Comparison of ENCODE assay signal across 8 cellular contexts in genomic region chr17:43714338-43715149, GRCh38. TPM values are rescaled to one million over a fixed set of nuclear protein-coding genes. Genes with fewer than 3 reads are reported as not detected.
DNase-seq lines count a peak whose midpoint lies in the region; ATAC-seq and TF ChIP-seq lines count a peak whose summit lies in the region.

No MANE protein-coding gene starts in this region.

- H3K4me1 ChIP-seq in SJCRH30 (0 out of 2 replicates have a peak, but pooled peaks cover 3% of the 10 kb centered on the region), smooth muscle cell (ENCODE audit: low read depth) (peaks cover 4% of the 10 kb centered on the region)

- H3K9me3 ChIP-seq in SJCRH30 (replicated peaks) (no peaks in the 10 kb centered on the region), smooth muscle cell (replicated peaks; ENCODE audit: low read depth) (no peaks in the 10 kb centered on the region)

- H3K27me3 Mint-ChIP-seq in activated CD4-positive, alpha-beta T cell treated with anti-CD3 and anti-CD28 coated beads for 36 hours, result peaks cover 37% of the 10 kb centered on the region

- H4K20me1 ChIP-seq in smooth muscle cell (ENCODE audit: low read depth), result no peaks in the 10 kb centered on the region

- peaks cover 4% of the 10 kb centered on the region for H3F3A ChIP-seq in smooth muscle cell (ENCODE audit: low read depth)

- peak overlapping the region; percentile 48 for H3K4me3 Mint-ChIP-seq in activated CD4-positive, alpha-beta T cell treated with anti-CD3 and anti-CD28 coated beads for 36 hours

- no peak for ATAC-seq in activated CD4-positive, alpha-beta T cell treated with anti-CD3 and anti-CD28 coated beads for 36 hours
- no peak for ATAC-seq in HG03280 (IDR thresholded peaks at IDR 0.05; ENCODE audit: unreplicated experiment)

- H3K36me3 Mint-ChIP-seq in activated CD4-positive, alpha-beta T cell treated with anti-CD3 and anti-CD28 coated beads for 36 hours (ENCODE audit: low read depth), result no peaks in the 10 kb centered on the region

- H3K4me2 ChIP-seq in smooth muscle cell, result peak overlapping the region; percentile 89

- H3K27ac ChIP-seq in SJCRH30 (no peak overlapping the region), smooth muscle cell (ENCODE audit: low read depth) (no peak overlapping the region)

- no peak overlapping the region for H3K27ac Mint-ChIP-seq in activated CD4-positive, alpha-beta T cell treated with anti-CD3 and anti-CD28 coated beads for 36 hours

- TF ChIP-seq CTCF in epithelial cell of esophagus (IDR thresholded peaks at IDR 0.05; ENCODE audit: insufficient read depth, low read depth, low read length, missing control alignments), result no peak
- TF ChIP-seq CTCF in smooth muscle cell (IDR thresholded peaks at IDR 0.05; ENCODE audit: borderline replicate concordance, insufficient read depth, poor library complexity, severe bottlenecking), result no peak

- H3K36me3 ChIP-seq in SJCRH30, result no peaks in the 10 kb centered on the region
- no peaks in the 10 kb centered on the region for H3K36me3 ChIP-seq in smooth muscle cell (ENCODE audit: low read depth)

- peaks cover 22% of the 10 kb centered on the region for H3K27me3 ChIP-seq in SJCRH30
- no peaks in the 10 kb centered on the region for H3K27me3 ChIP-seq in smooth muscle cell (ENCODE audit: low read depth)

- CTCF ChIA-PET in activated CD4-positive, alpha-beta T cell treated with anti-CD3 and anti-CD28 coated beads for 36 hours (lab: Charles Lee), result interaction anchor here (0.8 to 1.4 kb wide), 3 partner anchors 10 to 47 kb away, joined by 3 to 6 read pairs (median 5); no protein-coding TSS in a partner anchor

- H3K79me2 ChIP-seq in smooth muscle cell (ENCODE audit: low read depth), result no peaks in the 10 kb centered on the region

- WGBS in smooth muscle cell (ENCODE audit: low lambda C conversion rate), result 65% methylated on average over 6 of the region's 6 CpGs

- H3K4me3 ChIP-seq in SJCRH30, result peak overlapping the region; percentile 56
- no peak overlapping the region for H3K4me3 ChIP-seq in epithelial cell of esophagus (ENCODE audit: low read length)
- peak overlapping the region; percentile 50 for H3K4me3 ChIP-seq in smooth muscle cell

- POLR2A ChIA-PET in activated CD4-positive, alpha-beta T cell treated with anti-CD3 and anti-CD28 coated beads for 36 hours (lab: Charles Lee), result no interaction called here

- intact Hi-C loops in activated CD4-positive, alpha-beta T cell treated with anti-CD3 and anti-CD28 coated beads for 36 hours (cut with DNase I, micrococcal nuclease), result no loop called here

- H3K4me1 Mint-ChIP-seq in activated CD4-positive, alpha-beta T cell treated with anti-CD3 and anti-CD28 coated beads for 36 hours, result peaks cover 16% of the 10 kb centered on the region

- no peak overlapping the region for H3K9ac ChIP-seq in smooth muscle cell (ENCODE audit: low read depth)

- no peak for DNase-seq in activated CD4-positive, alpha-beta T cell treated with anti-CD3 and anti-CD28 coated beads for 36 hours
- no peak for DNase-seq in activated CD4-positive, alpha-beta T cell treated with anti-CD3 and anti-CD28 coated beads for 48 hours
- DNase-seq in SJCRH30 (no peak), epithelial cell of esophagus (ENCODE audit: low read depth) (peak; percentile 57), smooth muscle cell (lab: John Stamatoyannopoulos, UW; ENCODE audit: unreplicated experiment) (no peak), putamen (ENCODE audit: low spot score) (no peak), DMS153 treated with DMSO at 0.1 percent for 48 hours (lab: John Stamatoyannopoulos, UW; ENCODE audit: unreplicated experiment) (no peak)

- peak overlapping the region; percentile 71 for H2AFZ ChIP-seq in smooth muscle cell (ENCODE audit: low read depth)

- H3K9me3 Mint-ChIP-seq in activated CD4-positive, alpha-beta T cell treated with anti-CD3 and anti-CD28 coated beads for 36 hours (ENCODE audit: low read depth), result no peaks in the 10 kb centered on the region

RNA-seq across cellular contexts. Expression of gene SOST, which starts 44.0 kb away (rescaled TPM):
- total RNA-seq in activated CD4-positive, alpha-beta T cell treated with anti-CD3 and anti-CD28 coated beads for 36 hours, result not detected
- total RNA-seq in SJCRH30 (2014; rRNA removed; shearing (Covaris generic)), result not detected in 2 replicates
- total RNA-seq in smooth muscle cell, result not detected in 2 replicates
- polyA plus RNA-seq in smooth muscle cell, result not detected in 2 replicates

RNA-seq across cellular contexts. Expression of gene MEOX1, which starts 52.8 kb away (rescaled TPM):
- total RNA-seq in activated CD4-positive, alpha-beta T cell treated with anti-CD3 and anti-CD28 coated beads for 36 hours, result under 1 TPM; 0.34 to 0.65 TPM
- total RNA-seq in SJCRH30 (2014; rRNA removed; shearing (Covaris generic)), result 44.6 and 44.7 TPM in 2 replicates
- 0.31 and 0.58 TPM in 2 replicates for total RNA-seq in smooth muscle cell
- polyA plus RNA-seq in smooth muscle cell, result 0.79 and 1.7 TPM in 2 replicates

Comparison
In these comparisons a context has a peak if more than half of its experiments do, and no peak if none do; other contexts are left out.
1. RNA of gene MEOX1, which starts 52.8 kb away (total RNA-seq): 44.6 to 44.7 TPM in SJCRH30; 0.34 to 0.65 TPM in activated CD4-positive, alpha-beta T cell treated with anti-CD3 and anti-CD28 coated beads for 36 hours and 0.31 to 0.58 TPM in smooth muscle cell; every median in the first group is over 10 times any median in the second.